Comparison of ENCODE assay signal across 7 cellular contexts in genomic region chr5:13585324-13585723, GRCh38.
"Had no signal": no experiment of that assay in that cellular context is flagged by ENCODE, and none has a peak within 500 bp of the region (broad histone marks: within the 10 kb centered on the region; RNA-seq: fewer than 3 reads in every experiment).

No MANE protein-coding gene starts in this region.

- H3K27ac Mint-ChIP-seq: H9, HFFc6 had no signal

- H3K9me3 Mint-ChIP-seq: H9, HFFc6 had no signal

- H3K4me1 Mint-ChIP-seq: H9 had no signal

- H3K9ac ChIP-seq: GM23248 had no signal

- H3K27ac ChIP-seq: GM23248, HL-60 had no signal

- DNase-seq: GM23248, GOT3, H9, HFFc6, KG1 had no signal

- H3K4me3 ChIP-seq: GM23248, K562 had no signal

- H3K4me3 Mint-ChIP-seq: H9, HFFc6 had no signal
